8 cellular contexts compared by ENCODE assay signal in the genomic region with DNA sequence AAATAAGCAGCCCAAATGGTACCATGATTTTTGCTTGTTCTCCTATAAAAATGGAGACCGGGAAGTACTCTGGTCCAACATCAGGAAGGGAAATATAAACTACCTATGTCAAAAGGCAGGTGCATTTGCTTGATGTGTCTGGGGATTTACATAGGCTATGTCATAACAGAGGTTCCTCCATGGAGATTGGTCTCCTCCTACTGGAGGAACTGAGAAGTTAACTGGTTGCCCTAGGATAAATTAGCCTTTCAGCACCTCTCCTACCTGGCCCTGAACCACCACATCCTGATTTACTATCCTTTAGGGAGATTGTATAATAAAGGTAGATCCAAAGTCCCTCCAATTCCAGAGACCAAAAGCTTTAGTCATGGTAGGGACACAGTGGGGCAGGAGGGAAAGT.
DNase-seq lines count a peak whose midpoint lies in the region; ATAC-seq, FAIRE-seq and TF ChIP-seq lines count a peak whose summit lies in the region.

No MANE protein-coding gene starts in this region.

- intact Hi-C loops in body of pancreas (cut with DNase I), result no loop called here

- FAIRE-seq in frontal cortex (lab: Jason Lieb, UNC), result no peak

- H3K4me3 ChIP-seq in body of pancreas, result no peak overlapping the region
- no peak overlapping the region for H3K4me3 ChIP-seq in lung

- TF ChIP-seq POLR2A in body of pancreas (IDR thresholded peaks at IDR 0.05), result no peak

- H3K4me1 ChIP-seq in body of pancreas, result no peaks in the 10 kb centered on the region
- no peaks in the 10 kb centered on the region for H3K4me1 ChIP-seq in lung (ENCODE audit: control insufficient read depth in 2 of 2, insufficient read depth in 2 of 2, low read length in 2 of 2)

- TF ChIP-seq CTCF in body of pancreas (IDR thresholded peaks at IDR 0.05), result peak in 6 of 7 experiments; percentile 45 to 79 (median 69)
- TF ChIP-seq CTCF in lung (IDR thresholded peaks at IDR 0.05; ENCODE audit: control extremely low read depth, extremely low read depth), result peak; percentile 36

- DNase-seq in COR-L47 (lab: John Stamatoyannopoulos, UW) (peak; percentile 34), NCI-H226 (peak; percentile 11), body of pancreas (peak in 3 of 4 donors; percentile 12 to 15 (median 13)), lung (ENCODE audit: low spot score) (no peak), frontal cortex (ENCODE audit: low spot score in 2 of 2) (no peak), NCI-H2196 (lab: John Stamatoyannopoulos, UW; ENCODE audit: unreplicated experiment) (no peak)

- ATAC-seq in GM18858 (IDR thresholded peaks at IDR 0.05; ENCODE audit: unreplicated experiment), result peak; percentile 90
- ATAC-seq in HG02981 (IDR thresholded peaks at IDR 0.05; ENCODE audit: unreplicated experiment), result peak; percentile 95
- ATAC-seq in body of pancreas, result peak; percentile 85
- peak; percentile 61 for ATAC-seq in lung (ENCODE audit: insufficient read depth, low FRiP score)

- H3K36me3 ChIP-seq in body of pancreas (replicated peaks in 1 of 2; ENCODE audit: insufficient read depth in 1 of 2, low read depth in 2 of 2), result no peaks in the 10 kb centered on the region
- no peaks in the 10 kb centered on the region for H3K36me3 ChIP-seq in lung (ENCODE audit: control insufficient read depth in 2 of 2, insufficient read depth in 2 of 2, low read length in 2 of 2)

- H3K9me3 ChIP-seq in body of pancreas (no peaks in the 10 kb centered on the region), lung (ENCODE audit: control insufficient read depth in 2 of 2, insufficient read depth in 1 of 2, low read length in 1 of 2) (peaks cover 0 to 2% of the 10 kb centered on the region in 2 donors)

- WGBS in body of pancreas, 2 donors, result 7 to 17% methylated on average over 1 of the region's 1 CpG
- WGBS in lung, 2 donors, result 17 to 30% methylated on average over 1 of the region's 1 CpG

- H3K27me3 ChIP-seq in body of pancreas, result no peaks in the 10 kb centered on the region
- H3K27me3 ChIP-seq in lung (ENCODE audit: control insufficient read depth, insufficient read depth), result no peaks in the 10 kb centered on the region

- H3K27ac ChIP-seq in body of pancreas (no peak overlapping the region), lung (ENCODE audit: low read depth in 1 of 2, low read length in 1 of 2) (no peak overlapping the region)

Comparison
In these comparisons a context has a peak if more than half of its experiments do, and no peak if none do; other contexts are left out.
1. DNase-seq: peak in COR-L47 (single experiment), NCI-H226 (single experiment) and body of pancreas (3 of 4); none in lung (single experiment), frontal cortex (0 of 2) and NCI-H2196 (single experiment).
2. Peak in every context shown above with its lines, with median percentiles within 50 percentile points of each other: ATAC-seq.